Comparison of ENCODE assay signal across 20 cellular contexts in genomic region chr9:34443976-34444375, GRCh38. TPM values are rescaled to one million over a fixed set of nuclear protein-coding genes. Genes with fewer than 3 reads are reported as not detected.
DNase-seq lines count a peak whose midpoint lies in the region; ATAC-seq and TF ChIP-seq lines count a peak whose summit lies in the region.
"Had no signal": no experiment of that assay in that cellular context is flagged by ENCODE, and none has a peak within 500 bp of the region (broad histone marks: within the 10 kb centered on the region; RNA-seq: fewer than 3 reads in every experiment).

No MANE protein-coding gene starts in this region.

- TF ChIP-seq CTCF in osteoblast (IDR thresholded peaks at IDR 0.05; ENCODE audit: extremely low read depth, low read depth, low read length), result no peak
- TF ChIP-seq CTCF in body of pancreas (IDR thresholded peaks at IDR 0.05), result no peak
- TF ChIP-seq CTCF in suprapubic skin (IDR thresholded peaks at IDR 0.05), result no peak

- H3K9me3 ChIP-seq in osteoblast (ENCODE audit: low read depth, low read length) (no peaks in the 10 kb centered on the region), body of pancreas (no peaks in the 10 kb centered on the region), suprapubic skin (no peaks in the 10 kb centered on the region)
- H3K9me3 ChIP-seq: SK-N-SH had no signal

- no peaks in the 10 kb centered on the region for H3K27me3 Mint-ChIP-seq in dendritic cell treated with granulocyte-macrophage colony-stimulating factor and Interleukin-4, amounts not matched to agents 40 ng/mL and 50 ng/mL, for 4 days
- H3K27me3 Mint-ChIP-seq: CD4-positive, alpha-beta memory T cell; T-cell had no signal

- TF ChIP-seq POLR2A in body of pancreas (IDR thresholded peaks at IDR 0.05), result no peak
- no peak for TF ChIP-seq POLR2A in suprapubic skin (IDR thresholded peaks at IDR 0.05)

- no peak overlapping the region for H3K4me3 ChIP-seq in osteoblast (ENCODE audit: insufficient read depth, low read length)
- H3K4me3 ChIP-seq in body of pancreas, result no peak overlapping the region
- no peak overlapping the region for H3K4me3 ChIP-seq in suprapubic skin
- H3K4me3 ChIP-seq: GM23248, K562 had no signal

- H3K36me3 Mint-ChIP-seq in dendritic cell treated with granulocyte-macrophage colony-stimulating factor and Interleukin-4, amounts not matched to agents 40 ng/mL and 50 ng/mL, for 4 days (ENCODE audit: low read depth), result peaks cover 11% of the 10 kb centered on the region

- intact Hi-C loops in dendritic cell treated with granulocyte-macrophage colony-stimulating factor and Interleukin-4, amounts not matched to agents 40 ng/mL and 50 ng/mL, for 4 days (cut with micrococcal nuclease), result no loop called here
- intact Hi-C loops in body of pancreas (cut with DNase I), result no loop called here

- H3K27me3 ChIP-seq in osteoblast (ENCODE audit: insufficient read depth, low read length), result no peaks in the 10 kb centered on the region
- no peaks in the 10 kb centered on the region for H3K27me3 ChIP-seq in body of pancreas
- no peaks in the 10 kb centered on the region for H3K27me3 ChIP-seq in suprapubic skin

- no peak overlapping the region for H2AFZ ChIP-seq in osteoblast (ENCODE audit: low read length)
- H2AFZ ChIP-seq: GM23248 had no signal

- H3K4me3 Mint-ChIP-seq in dendritic cell treated with granulocyte-macrophage colony-stimulating factor and Interleukin-4, amounts not matched to agents 40 ng/mL and 50 ng/mL, for 4 days, result no peak overlapping the region
- H3K4me3 Mint-ChIP-seq: CD4-positive, alpha-beta memory T cell; T-cell had no signal

- TF ChIP-seq EP300 in suprapubic skin (IDR thresholded peaks at IDR 0.05), result no peak

- H3K4me1 Mint-ChIP-seq in dendritic cell treated with granulocyte-macrophage colony-stimulating factor and Interleukin-4, amounts not matched to agents 40 ng/mL and 50 ng/mL, for 4 days (ENCODE audit: low read depth), result peaks cover 30% of the 10 kb centered on the region

- ATAC-seq in body of pancreas, result no peak
- ATAC-seq: K562, Panc1, Right ventricle myocardium inferior, T-cell had no signal

- no peak overlapping the region for H3K4me2 ChIP-seq in osteoblast (ENCODE audit: insufficient read depth, low read length)
- H3K4me2 ChIP-seq: SK-N-SH had no signal

- DNase-seq in DMS 273 treated with DMSO at 0.1 percent for 48 hours (lab: John Stamatoyannopoulos, UW) (peak; percentile 59), MV-4-11 (lab: John Stamatoyannopoulos, UW) (peak; percentile 52), osteoblast (ENCODE audit: insufficient read length, low spot score, missing footprints) (no peak), caudate nucleus (lab: John Stamatoyannopoulos, UW) (no peak), body of pancreas (no peak), suprapubic skin (ENCODE audit: low spot score in 2 of 2) (no peak)
- DNase-seq: Calu3; CD4-positive, alpha-beta memory T cell; DMS79; GM23248; NCI-H1105 treated with DMSO at 0.1 percent for 48 hours; NCI-H187; NCI-H82; SK-N-SH; T-cell had no signal

- H3K9me3 Mint-ChIP-seq in dendritic cell treated with granulocyte-macrophage colony-stimulating factor and Interleukin-4, amounts not matched to agents 40 ng/mL and 50 ng/mL, for 4 days, result no peaks in the 10 kb centered on the region
- H3K9me3 Mint-ChIP-seq: CD4-positive, alpha-beta memory T cell; T-cell had no signal

- peak overlapping the region; percentile 4 for H3K27ac ChIP-seq in osteoblast (ENCODE audit: low read depth, low read length)
- H3K27ac ChIP-seq in caudate nucleus (ENCODE audit: low read depth, low read length), result no peak overlapping the region
- H3K27ac ChIP-seq in body of pancreas, result no peak overlapping the region
- H3K27ac ChIP-seq in suprapubic skin, result no peak overlapping the region
- H3K27ac ChIP-seq: GM23248 had no signal

- H3K4me1 ChIP-seq in osteoblast (ENCODE audit: insufficient read depth, low read length), result peaks cover 27% of the 10 kb centered on the region
- H3K4me1 ChIP-seq in body of pancreas, result peaks cover 7% of the 10 kb centered on the region
- H3K4me1 ChIP-seq in suprapubic skin, result peaks cover 7% of the 10 kb centered on the region

- H3K79me2 ChIP-seq in osteoblast (ENCODE audit: insufficient read depth, low read length), result peaks cover 64% of the 10 kb centered on the region

- H3K36me3 ChIP-seq in osteoblast (ENCODE audit: insufficient read depth, low read length) (no peaks in the 10 kb centered on the region), body of pancreas (replicated peaks in 1 of 2; ENCODE audit: insufficient read depth in 1 of 2, low read depth in 2 of 2) (no peaks in the 10 kb centered on the region), suprapubic skin (no peaks in the 10 kb centered on the region)

- peaks cover 71% of the 10 kb centered on the region for H4K20me1 ChIP-seq in osteoblast (ENCODE audit: insufficient read depth, low read length)

- peak overlapping the region; percentile 63 for H3K27ac Mint-ChIP-seq in dendritic cell treated with granulocyte-macrophage colony-stimulating factor and Interleukin-4, amounts not matched to agents 40 ng/mL and 50 ng/mL, for 4 days
- H3K27ac Mint-ChIP-seq: CD4-positive, alpha-beta memory T cell; T-cell had no signal

RNA-seq across cellular contexts. Expression of gene FAM219A, which starts 14.4 kb away (rescaled TPM):
- total RNA-seq in osteoblast (8.5 and 9.4 TPM in 2 replicates), body of pancreas (1 to 10 TPM; 6.5 to 6.6 TPM), suprapubic skin (10 to 100 TPM; 12.6 to 17.0 (median 15.0) TPM)

RNA-seq across cellular contexts. Expression of gene DNAI1, which starts 14.6 kb away (rescaled TPM):
- 47.4 TPM in 1 of 2 replicates, not detected in the other for total RNA-seq in osteoblast
- total RNA-seq in body of pancreas, result 1 to 10 TPM in 1 of 2 donors, under 1 TPM in 1; 0.99 to 2.1 TPM
- not detected for total RNA-seq in suprapubic skin
- total RNA-seq: Calu3; CD4-positive, alpha-beta memory T cell; GM23248; K562; M059J; Right ventricle myocardium inferior; T-cell had no signal

Comparison
In these comparisons a context has a peak if more than half of its experiments do, and no peak if none do; other contexts are left out.
1. DNase-seq: peak in DMS 273 treated with DMSO at 0.1 percent for 48 hours (single experiment) and MV-4-11 (single experiment); none in osteoblast (single experiment), caudate nucleus (0 of 61), body of pancreas (0 of 4) and suprapubic skin (0 of 2).